2 cellular contexts compared by ENCODE assay signal in genomic region chr6:17606606-17607005, GRCh38.
TF ChIP-seq lines count a peak whose summit lies in the region.

No MANE protein-coding gene starts in this region.

TF ChIP-seq in liver, 16 proteins besides CTCF, POLR2A, EP300 and RAD21:
- TF ChIP-seq YY1 (IDR thresholded peaks at IDR 0.05) (peak; percentile 66), HNF4A (conservative IDR thresholded peaks at IDR 0.05) (peak; percentile 45 to 73), GABPA (IDR thresholded peaks at IDR 0.05 in 1 of 2, conservative IDR thresholded peaks at IDR 0.05 in 1 of 2) (peak in 1 of 2 donors; percentile 50), HNF4G (IDR thresholded peaks at IDR 0.05) (no peak), JUND (IDR thresholded peaks at IDR 0.05) (peak in 1 of 2 donors; percentile 69), MAX (IDR thresholded peaks at IDR 0.05) (no peak), ATF3 (IDR thresholded peaks at IDR 0.05) (no peak), NR2F2 (IDR thresholded peaks at IDR 0.05) (no peak), FOXA1 (IDR thresholded peaks at IDR 0.05) (peak; percentile 59), FOXA2 (IDR thresholded peaks at IDR 0.05) (no peak), RXRA (IDR thresholded peaks at IDR 0.05) (peak; percentile 69 to 74), TAF1 (conservative IDR thresholded peaks at IDR 0.05) (no peak), ZBTB33 (IDR thresholded peaks at IDR 0.05) (no peak), EGR1 (IDR thresholded peaks at IDR 0.05; ENCODE audit: low read depth in 2 of 2) (peak in 1 of 2 donors; percentile 42), REST (IDR thresholded peaks at IDR 0.05) (peak; percentile 35), SP1 (IDR thresholded peaks at IDR 0.05) (peak; percentile 50)

TF ChIP-seq in HepG2, 621 proteins besides CTCF, POLR2A, EP300 and RAD21:
- TF ChIP-seq NR2F1 (CRISPR knock-in tag; IDR thresholded peaks at IDR 0.05): no peak
- no peak for TF ChIP-seq ZNF232 (CRISPR knock-in tag; IDR thresholded peaks at IDR 0.05; ENCODE audit: borderline replicate concordance)
- no peak for TF ChIP-seq GRHL1 (CRISPR knock-in tag; conservative IDR thresholded peaks at IDR 0.05)
- TF ChIP-seq ZNF256 (CRISPR knock-in tag; conservative IDR thresholded peaks at IDR 0.05): no peak
- TF ChIP-seq RCOR2 (CRISPR knock-in tag; IDR thresholded peaks at IDR 0.05): no peak
- no peak for TF ChIP-seq HNF1B (CRISPR knock-in tag; IDR thresholded peaks at IDR 0.05)
- TF ChIP-seq KDM5B (CRISPR knock-in tag; IDR thresholded peaks at IDR 0.05; ENCODE audit: borderline replicate concordance): no peak
- no peak for TF ChIP-seq CEBPG (CRISPR knock-in tag; IDR thresholded peaks at IDR 0.05)
- TF ChIP-seq ZNF709 (CRISPR knock-in tag; IDR thresholded peaks at IDR 0.05): no peak
- TF ChIP-seq ZNF496 (CRISPR knock-in tag; IDR thresholded peaks at IDR 0.05; ENCODE audit: insufficient replicate concordance): no peak
- no peak for TF ChIP-seq HDAC6 (IDR thresholded peaks at IDR 0.05; ENCODE audit: low read depth, low read length)
- no peak for TF ChIP-seq HINFP (CRISPR knock-in tag; IDR thresholded peaks at IDR 0.05; ENCODE audit: low read depth)
- no peak for TF ChIP-seq ZNF792 (CRISPR knock-in tag; IDR thresholded peaks at IDR 0.05)
- TF ChIP-seq CSRNP2 (CRISPR knock-in tag; conservative IDR thresholded peaks at IDR 0.05; ENCODE audit: low read depth): no peak
- no peak for TF ChIP-seq ZNF589 (CRISPR knock-in tag; conservative IDR thresholded peaks at IDR 0.05)
- TF ChIP-seq NFATC3 (CRISPR knock-in tag; IDR thresholded peaks at IDR 0.05): no peak
TF ChIP-seq in HepG2: peak in this region for 0.
